In the genomic region with DNA sequence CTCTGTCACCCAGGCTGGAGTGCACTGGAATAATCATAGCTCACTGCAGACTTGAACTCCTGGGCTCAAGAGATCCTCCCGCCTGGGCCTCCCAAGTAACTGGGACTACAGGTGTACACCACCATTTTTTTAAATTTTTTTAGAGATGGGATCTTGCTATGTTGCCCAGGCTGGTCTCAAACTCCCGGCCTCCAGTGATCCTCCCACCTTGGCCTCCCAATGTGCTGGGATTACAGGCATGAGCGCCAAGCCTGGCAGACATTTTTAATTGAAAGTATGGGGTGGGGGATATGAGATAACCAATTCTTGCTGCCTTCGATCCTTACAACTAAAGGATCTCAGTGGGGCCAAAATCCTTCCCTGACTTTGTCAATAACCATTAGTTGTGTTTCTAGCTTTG, we compare ENCODE assay signal across 14 cellular contexts.
A peak's percentile ranks its signal among the peaks of the same experiment; 100 is the strongest.
DNase-seq lines count a peak whose midpoint lies in the region; TF ChIP-seq lines count a peak whose summit lies in the region.
"Had no signal": no experiment of that assay in that cellular context is flagged by ENCODE, and none has a peak within 500 bp of the region (broad histone marks: within the 10 kb centered on the region; RNA-seq: fewer than 3 reads in every experiment).

No MANE protein-coding gene starts in this region.

- H3K9me3 ChIP-seq in BLaER1 = no peaks in the 10 kb centered on the region
- no peaks in the 10 kb centered on the region for H3K9me3 ChIP-seq in skeletal muscle tissue (ENCODE audit: control insufficient read depth in 3 of 3, low read length in 3 of 3)
- H3K9me3 ChIP-seq: A549 had no signal

- no peak overlapping the region for H3K4me3 Mint-ChIP-seq in chondrocyte (ENCODE audit: unreplicated experiment)
- H3K4me3 Mint-ChIP-seq: CD8-positive, alpha-beta T cell; GM23338 had no signal

- H3K27ac ChIP-seq in BLaER1 (peak overlapping the region; percentile 62), skeletal muscle tissue (ENCODE audit: low read depth, low read length) (peak overlapping the region; percentile 4)
- H3K27ac ChIP-seq: 22Rv1, A549 had no signal

- H3K4me1 ChIP-seq in BLaER1 (peaks cover 92% of the 10 kb centered on the region), skeletal muscle tissue (ENCODE audit: control insufficient read depth in 3 of 3, insufficient read depth in 3 of 3, low read length in 3 of 3) (peaks cover 12 to 21% (median 16%) of the 10 kb centered on the region in 3 donors)
- H3K4me1 ChIP-seq: A549 had no signal

- TF ChIP-seq CTCF in chondrocyte (IDR thresholded peaks at IDR 0.05) = no peak

- no peak overlapping the region for H3K27ac Mint-ChIP-seq in chondrocyte (ENCODE audit: unreplicated experiment)
- H3K27ac Mint-ChIP-seq: CD8-positive, alpha-beta T cell; GM23338 had no signal

- H3K4me3 ChIP-seq in BLaER1 (no peak overlapping the region), skeletal muscle tissue (ENCODE audit: low read length in 3 of 3) (no peak overlapping the region)
- H3K4me3 ChIP-seq: A549, GM23338 had no signal

- peaks cover 22% of the 10 kb centered on the region for H3K36me3 Mint-ChIP-seq in chondrocyte (ENCODE audit: low read depth)
- H3K36me3 Mint-ChIP-seq: CD8-positive, alpha-beta T cell had no signal

- H3K9me3 Mint-ChIP-seq in chondrocyte (ENCODE audit: low read depth) = no peaks in the 10 kb centered on the region
- H3K9me3 Mint-ChIP-seq: CD8-positive, alpha-beta T cell; GM23338 had no signal

- DNase-seq in chondrocyte (ENCODE audit: low spot score) = peak; percentile 28
- peak; percentile 2 for DNase-seq in posterior vena cava (ENCODE audit: low spot score)
- no peak for DNase-seq in stimulated activated CD4-positive, alpha-beta T cell treated with anti-CD3 and anti-CD28 coated beads, Interleukin-2, amount 100 ng/mL, for 24 hours
- no peak for DNase-seq in occipital lobe (lab: John Stamatoyannopoulos, UW)
- DNase-seq in GOT3 (lab: John Stamatoyannopoulos, UW) = no peak
- DNase-seq: AML-193; Calu3; CD8-positive, alpha-beta T cell; H7 had no signal

- H3K27me3 Mint-ChIP-seq in chondrocyte (ENCODE audit: low read depth) = no peaks in the 10 kb centered on the region

- peaks cover 23% of the 10 kb centered on the region for H3K4me1 Mint-ChIP-seq in chondrocyte (ENCODE audit: low read depth)
- H3K4me1 Mint-ChIP-seq: GM23338 had no signal

- H3K27me3 ChIP-seq in BLaER1 (no peaks in the 10 kb centered on the region), skeletal muscle tissue (ENCODE audit: control insufficient read depth in 3 of 3, insufficient read depth in 3 of 3, low read length in 3 of 3) (no peaks in the 10 kb centered on the region)

- 0 out of 2 replicates have a peak overlapping the region, but pooled peaks have one; percentile 24 for H3K4me2 ChIP-seq in BLaER1
- H3K4me2 ChIP-seq: A549, GM23338 had no signal

- H3K9ac ChIP-seq in BLaER1 (no peak overlapping the region), skeletal muscle tissue (ENCODE audit: low read depth in 1 of 3, low read length in 3 of 3) (no peak overlapping the region)

- intact Hi-C loops in posterior vena cava (cut with DNase I) = no loop called here

- H3K36me3 ChIP-seq in BLaER1 = peaks cover 87% of the 10 kb centered on the region
- peaks cover 15 to 18% (median 17%) of the 10 kb centered on the region in 3 donors for H3K36me3 ChIP-seq in skeletal muscle tissue (ENCODE audit: control insufficient read depth in 3 of 3, insufficient read depth in 3 of 3, low read length in 3 of 3)

- H4K20me1 ChIP-seq in BLaER1 = no peaks in the 10 kb centered on the region

Comparison
In these comparisons a context has a peak if more than half of its experiments do, and no peak if none do; other contexts are left out.
1. DNase-seq: peak in chondrocyte (single experiment) and posterior vena cava (single experiment); none in stimulated activated CD4-positive, alpha-beta T cell treated with anti-CD3 and anti-CD28 coated beads, Interleukin-2, amount 100 ng/mL, for 24 hours (0 of 2), occipital lobe (single experiment) and GOT3 (single experiment).